ENCODE assay signal across 8 cellular contexts in genomic region chr1:32538887-32539583, GRCh38. TPM values are rescaled to one million over a fixed set of nuclear protein-coding genes. Genes with fewer than 3 reads are reported as not detected.
A peak's percentile ranks its signal among the peaks of the same experiment; 100 is the strongest.
DNase-seq lines count a peak whose midpoint lies in the region; ATAC-seq and TF ChIP-seq lines count a peak whose summit lies in the region.

TSS of gene ZBTB8A (plus strand) at chr1:32539427. CDS start at chr1:32592932, 53,505 bp downstream.

- peak within 1 kb of the TSS; percentile 68; the same call in 1 of the 2 replicates for H3K9ac ChIP-seq in KMS-11

- no peaks in the 10 kb centered on the region for H3K27me3 ChIP-seq in KMS-11 (ENCODE audit: insufficient read depth, low read depth)

- H3K4me3 ChIP-seq in KMS-11 (IDR thresholded peaks at IDR 0.05; ENCODE audit: insufficient read depth, low read depth, low read length): peak within 1 kb of the TSS; percentile 44
- peak within 1 kb of the TSS; percentile 43 to 59 (median 47) for H3K4me3 ChIP-seq in skin epidermis

- H3K27ac ChIP-seq in KMS-11: peak within 1 kb of the TSS; percentile 36; the same call in 1 of the 2 replicates
- H3K27ac ChIP-seq in skin epidermis: peak within 1 kb of the TSS in 17 of 21 experiments; percentile 27 to 79 (median 63)

- in situ Hi-C loops in SK-MEL-5 (cut with HindIII; ENCODE audit: low pct_unique_long_range_greater_than_20kb, low sequenced_read_pairs): no loop called here

- DNase-seq in DMS53 (lab: John Stamatoyannopoulos, UW) (peak; percentile 68), SK-MEL-5 (ENCODE audit: low read depth, low spot score) (peak; percentile 70), cerebellar cortex (ENCODE audit: low spot score) (peak; percentile 65), iris pigment epithelial cell (ENCODE audit: low read depth) (peak; percentile 49)
- no peak for DNase-seq in stimulated activated naive CD4-positive, alpha-beta T cell (lab: John Stamatoyannopoulos, UW)

- peak within 1 kb of the TSS; percentile 68 for H2AFZ ChIP-seq in KMS-11 (ENCODE audit: low read depth)

- peaks cover 19% of the 10 kb centered on the region for H3K4me1 ChIP-seq in KMS-11 (ENCODE audit: low read depth, poor library complexity, severe bottlenecking)

- peak within 1 kb of the TSS; percentile 55 for H3K4me2 ChIP-seq in KMS-11

- no peak for TF ChIP-seq CTCF in KMS-11 (conservative IDR thresholded peaks at IDR 0.05; ENCODE audit: low read depth, low read length)

- no peaks in the 10 kb centered on the region for H3K36me3 ChIP-seq in KMS-11 (ENCODE audit: insufficient read depth)

- ATAC-seq in HG02642 (IDR thresholded peaks at IDR 0.05; ENCODE audit: poor library complexity, unreplicated experiment): no peak

- peaks cover 6% of the 10 kb centered on the region for H3K79me2 ChIP-seq in KMS-11 (ENCODE audit: insufficient read depth, low read depth)

- H4K20me1 ChIP-seq in KMS-11 (ENCODE audit: insufficient read depth): no peaks in the 10 kb centered on the region

RNA-seq across cellular contexts. Expression of gene ZBTB8A, which starts in this region (rescaled TPM):
- total RNA-seq in SK-MEL-5 (2014; rRNA removed; shearing (Covaris generic)): 3.2 and 3.7 TPM in 2 replicates
- polyA plus RNA-seq in SK-MEL-5 (2015; cell fraction: cytosol; rRNA removed): 1.5 and 2.4 TPM in 2 replicates
- polyA plus RNA-seq in SK-MEL-5 (2015; cell fraction: nucleus; rRNA removed): 0.88 and 1.6 TPM in 2 replicates

Comparison
In these comparisons a context has a peak if more than half of its experiments do, and no peak if none do; other contexts are left out.
1. DNase-seq: peak in DMS53 (single experiment), SK-MEL-5 (single experiment), cerebellar cortex (single experiment) and iris pigment epithelial cell (single experiment); none in stimulated activated naive CD4-positive, alpha-beta T cell (0 of 6).